8 cellular contexts compared by ENCODE assay signal in genomic region chr9:2132484-2133082, GRCh38.
DNase-seq lines count a peak whose midpoint lies in the region; ATAC-seq, FAIRE-seq and TF ChIP-seq lines count a peak whose summit lies in the region.

No MANE protein-coding gene starts in this region.

- no peaks in the 10 kb centered on the region for H4K20me1 ChIP-seq in HepG2 (ENCODE audit: insufficient read depth, low read length)

- CTCF ChIA-PET in HepG2 (lab: Yijun Ruan, JAX; ENCODE audit: low intra/inter-chr PET ratio, low total read pairs): interaction anchor here (1.3 to 1.8 kb wide), 2 partner anchors 49 to 595 kb away, joined by 3 to 8 read pairs; no protein-coding TSS in a partner anchor

- H3K9ac ChIP-seq in HepG2 (ENCODE audit: insufficient read depth, low read depth, low read length): no peak overlapping the region

- intact Hi-C loops in HepG2 (cut with micrococcal nuclease; ENCODE audit: unreplicated experiment): loop anchor here (1.0 to 10.0 kb wide), 2 partner anchors 50 to 592 kb away; no protein-coding TSS in a partner anchor

- TF ChIP-seq CTCF in astrocyte of the spinal cord (IDR thresholded peaks at IDR 0.05; ENCODE audit: low read depth, low read length) (peak; percentile 76), HepG2 (CRISPR knock-in tag; IDR thresholded peaks at IDR 0.05) (peak; percentile 38)

- no peaks in the 10 kb centered on the region for H3K9me3 ChIP-seq in HepG2 (ENCODE audit: low read length)

- no peaks in the 10 kb centered on the region for H3K79me2 ChIP-seq in HepG2 (ENCODE audit: insufficient read depth, low read length)

- no peak overlapping the region for H3K4me2 ChIP-seq in HepG2 (ENCODE audit: low read depth, low read length)

- DNase-seq in NCI-H1105 treated with DMSO at 0.1 percent for 48 hours (lab: John Stamatoyannopoulos, UW): peak; percentile 30
- peak; percentile 53 for DNase-seq in astrocyte of the spinal cord (ENCODE audit: low read depth, low spot score)
- DNase-seq in HepG2 (ENCODE audit: low spot score): no peak
- no peak for DNase-seq in ecto neural progenitor cell (ENCODE audit: low spot score)
- DNase-seq in kidney glomerular epithelial cell (lab: John Stamatoyannopoulos, UW): no peak
- DNase-seq in mucosa of gallbladder (ENCODE audit: low spot score): no peak
- no peak for DNase-seq in stimulated activated CD4-positive, alpha-beta T cell treated with anti-CD3 and anti-CD28 coated beads, Interleukin-4, amount 100 ng/mL, for 24 hours

- H3K4me3 ChIP-seq in astrocyte of the spinal cord (ENCODE audit: low read depth, low read length) (no peak overlapping the region), HepG2 (replicated peaks in 1 of 3; ENCODE audit: insufficient read depth in 1 of 3, low read depth in 2 of 3, low read length in 3 of 3) (no peak overlapping the region)

- TF ChIP-seq EP300 in HepG2 (IDR thresholded peaks at IDR 0.05; ENCODE audit: low read depth in 2 of 2, low read length in 2 of 2): no peak
- no peak for TF ChIP-seq EP300 in HepG2 (CRISPR knock-in tag; IDR thresholded peaks at IDR 0.05; ENCODE audit: borderline replicate concordance)

- no peak for TF ChIP-seq POLR2A in HepG2 (IDR thresholded peaks at IDR 0.05; ENCODE audit: insufficient read depth in 1 of 2, low read depth in 2 of 2, low read length in 2 of 2)

- H3K27ac ChIP-seq in HepG2 (ENCODE audit: extremely low read length, insufficient read depth, low read length): no peak overlapping the region

- H3K4me1 ChIP-seq in HepG2 (ENCODE audit: insufficient read depth, low read length): no peaks in the 10 kb centered on the region

- no peak for ATAC-seq in HepG2

- no TSS peak for BruUV-seq in HepG2 (replicated peaks; lab: Mats Ljungman, UMichigan)

- in situ Hi-C loops in astrocyte of the spinal cord (cut with HindIII; ENCODE audit: low sequenced_read_pairs): no loop called here
- in situ Hi-C loops in HepG2 (cut with HindIII; ENCODE audit: extremely low pct_ligation_motif_present, low pct_unique_long_range_greater_than_20kb): no loop called here

- FAIRE-seq in G401.6 (lab: Jason Lieb, UNC) (peak; percentile 85), HepG2 (lab: Jason Lieb, UNC) (no peak)

- no peaks in the 10 kb centered on the region for H3K27me3 ChIP-seq in HepG2 (ENCODE audit: control insufficient read depth in 1 of 2, insufficient read depth in 2 of 2, low read length in 2 of 2)

- 80% methylated on average over 3 of the region's 3 CpGs for WGBS in HepG2 (ENCODE audit: low lambda C conversion rate)

- peak; percentile 31; the same call in 1 of the 2 replicates for TF ChIP-seq RAD21 in HepG2 (CRISPR knock-in tag; IDR thresholded peaks at IDR 0.05)

- POLR2A ChIA-PET in HepG2 (lab: Yijun Ruan, JAX): interaction anchor here (0.8 kb wide), 1 partner anchor 513 kb away, joined by 3 read pairs; no protein-coding TSS in a partner anchor

- peaks cover 1 to 3% of the 10 kb centered on the region in 2 experiments; a peak in 2 of 5 replicates for H3K36me3 ChIP-seq in HepG2 (replicated peaks in 1 of 2; ENCODE audit: control insufficient read depth in 1 of 2, insufficient read depth in 2 of 2, low read length in 2 of 2)

- no peak overlapping the region for H2AFZ ChIP-seq in HepG2 (ENCODE audit: low read length)

TF ChIP-seq in HepG2, 621 proteins besides CTCF, POLR2A, EP300 and RAD21:
- no peak for TF ChIP-seq HOXA5 (CRISPR knock-in tag; IDR thresholded peaks at IDR 0.05)
- no peak for TF ChIP-seq ZNF597 (CRISPR knock-in tag; IDR thresholded peaks at IDR 0.05)
- TF ChIP-seq STAG1 (CRISPR knock-in tag; IDR thresholded peaks at IDR 0.05): peak; percentile 62
- TF ChIP-seq SMC3 (IDR thresholded peaks at IDR 0.05; ENCODE audit: low read length): peak; percentile 46
- no peak for TF ChIP-seq TRAFD1 (CRISPR knock-in tag; IDR thresholded peaks at IDR 0.05; ENCODE audit: borderline replicate concordance)
- no peak for TF ChIP-seq ZSCAN5A (CRISPR knock-in tag; IDR thresholded peaks at IDR 0.05; ENCODE audit: borderline replicate concordance)
- TF ChIP-seq KDM4B (CRISPR knock-in tag; IDR thresholded peaks at IDR 0.05): no peak
- no peak for TF ChIP-seq NFKBIZ (CRISPR knock-in tag; IDR thresholded peaks at IDR 0.05)
- TF ChIP-seq SALL1 (CRISPR knock-in tag; IDR thresholded peaks at IDR 0.05): no peak
TF ChIP-seq in HepG2: peak in this region for 2.

Comparison
In these comparisons a context has a peak if more than half of its experiments do, and no peak if none do; other contexts are left out.
1. DNase-seq: peak in NCI-H1105 treated with DMSO at 0.1 percent for 48 hours (single experiment) and astrocyte of the spinal cord (single experiment); none in HepG2 (single experiment), ecto neural progenitor cell (single experiment), kidney glomerular epithelial cell (single experiment), mucosa of gallbladder (single experiment) and stimulated activated CD4-positive, alpha-beta T cell treated with anti-CD3 and anti-CD28 coated beads, Interleukin-4, amount 100 ng/mL, for 24 hours (single experiment).